ENCODE assay signal across 8 cellular contexts in genomic region chr12:6567824-6568617, GRCh38. TPM values are rescaled to one million over a fixed set of nuclear protein-coding genes. Genes with fewer than 3 reads are reported as not detected.
DNase-seq lines count a peak whose midpoint lies in the region; ATAC-seq, FAIRE-seq and TF ChIP-seq lines count a peak whose summit lies in the region.

TSS of gene NOP2 (minus strand) at chr12:6568291. CDS start at chr12:6567918, 373 bp downstream.

- H3K9me3 ChIP-seq in mucosa of stomach (ENCODE audit: control insufficient read depth, low read length), result no peaks in the 10 kb centered on the region

- TF ChIP-seq CTCF in D721Med (IDR thresholded peaks at IDR 0.05; ENCODE audit: insufficient read depth, missing control alignments), result no peak

- FAIRE-seq in D721Med (lab: Jason Lieb, UNC), result no peak

- peak within 1 kb of the TSS; percentile 51 for H3K4me3 ChIP-seq in mucosa of stomach (ENCODE audit: low read length)

- DNase-seq in D721Med (ENCODE audit: insufficient read length, low spot score), result peak; percentile 93
- peak; percentile 91 for DNase-seq in KBM-7
- DNase-seq in activated T-cell treated with anti-CD3 and anti-CD28 coated beads for 48 hours (ENCODE audit: low read depth), result peak; percentile 88
- DNase-seq in erythroblast (lab: John Stamatoyannopoulos, UW), result peak; percentile 90 to 93
- DNase-seq in stimulated activated CD8-positive, alpha-beta memory T cell treated with anti-CD3 and anti-CD28 coated beads, Interleukin-4, amount 100 ng/mL, for 48 hours, result peak; percentile 93

- peaks cover 13% of the 10 kb centered on the region for H3K36me3 ChIP-seq in mucosa of stomach (ENCODE audit: control insufficient read depth, insufficient read depth, low read length)

- peak within 1 kb of the TSS; percentile 83 for H3K9ac ChIP-seq in mucosa of stomach (ENCODE audit: low read length)

- H3K27me3 ChIP-seq in mucosa of stomach (ENCODE audit: control insufficient read depth, insufficient read depth, low read length), result no peaks in the 10 kb centered on the region

- peak; percentile 78 for ATAC-seq in GM21528 (IDR thresholded peaks at IDR 0.05; ENCODE audit: low FRiP score, unreplicated experiment)

- peaks cover 7% of the 10 kb centered on the region for H3K4me1 ChIP-seq in mucosa of stomach (ENCODE audit: control insufficient read depth, insufficient read depth, low read length)

- in situ Hi-C loops in KBM-7 (cut with MboI; ENCODE audit: low pct_unique_long_range_greater_than_20kb, low sequenced_read_pairs), result no loop called here

- TF ChIP-seq POLR2A in erythroblast (IDR thresholded peaks at IDR 0.05; ENCODE audit: low read length), result peak; percentile 85

TF ChIP-seq in PFSK-1, 5 proteins besides CTCF, POLR2A, EP300 and RAD21:
- TF ChIP-seq FOXP2 (optimal IDR thresholded peaks at IDR 0.05; ENCODE audit: borderline replicate concordance, extremely low read depth, extremely low read length, insufficient read depth), result peak; percentile 94
- peak; percentile 83; the same call in 1 of the 2 replicates for TF ChIP-seq TAF1 (IDR thresholded peaks at IDR 0.05; ENCODE audit: borderline replicate concordance, insufficient read depth, low read length)
- 0 out of 4 replicates have a peak, but pooled peaks of 1 of the 2 experiments have one; percentile 37 for TF ChIP-seq REST (IDR thresholded peaks at IDR 0.05; ENCODE audit: insufficient read depth in 1 of 2, low read depth in 2 of 2, low read length in 2 of 2)
- peak; percentile 86 for TF ChIP-seq POLR2AphosphoS5 (IDR thresholded peaks at IDR 0.05; ENCODE audit: low read depth, low read length)
- 0 out of 2 replicates have a peak, but pooled peaks have one; percentile 20 for TF ChIP-seq SIN3A (IDR thresholded peaks at IDR 0.05; ENCODE audit: borderline replicate concordance, insufficient read depth, low read length)

RNA-seq across cellular contexts. Expression of gene NOP2, which starts in this region (rescaled TPM):
- 108 TPM for polyA plus RNA-seq in PFSK-1 (2012; ENCODE audit: insufficient read length, low read depth)

Comparison
In these comparisons a context has a peak if more than half of its experiments do, and no peak if none do; other contexts are left out.
1. Peak in every context shown above with its lines: DNase-seq, ATAC-seq and H3K4me3 ChIP-seq.